Comparison of ENCODE assay signal across 8 cellular contexts in the genomic region with DNA sequence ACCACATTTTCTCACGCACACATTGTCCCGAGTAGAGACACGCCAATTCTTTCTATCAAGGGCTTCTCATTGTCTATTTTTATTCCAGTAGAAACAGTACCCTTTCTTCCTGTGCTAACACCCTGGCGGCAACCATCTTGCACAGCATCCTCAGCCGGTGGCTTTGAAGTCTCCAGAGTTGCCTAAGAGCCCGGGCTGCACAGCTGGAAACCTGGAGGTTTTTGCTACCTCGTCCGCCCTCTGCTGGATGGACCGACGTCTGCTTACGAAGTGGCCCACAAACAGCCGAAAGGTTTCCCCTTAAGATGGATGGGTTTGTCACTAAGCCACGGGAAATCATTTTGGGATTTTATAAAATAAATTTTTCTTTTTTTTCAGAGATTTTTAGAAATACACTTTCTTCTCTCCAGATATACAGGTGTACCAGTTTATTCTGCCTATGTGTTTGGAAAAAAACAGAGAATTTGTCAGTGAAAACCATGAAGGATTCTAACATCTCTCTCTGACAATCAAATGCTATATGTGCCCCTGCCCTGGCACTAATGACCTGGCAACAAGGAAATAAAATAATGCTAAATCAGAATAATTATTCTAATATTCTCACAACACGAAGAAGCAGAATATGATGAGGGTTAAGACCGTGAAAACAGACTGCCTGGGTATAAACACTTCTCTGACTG.
DNase-seq lines count a peak whose midpoint lies in the region; ATAC-seq and TF ChIP-seq lines count a peak whose summit lies in the region.

No MANE protein-coding gene starts in this region.

- H3K9me3 ChIP-seq in T-helper 17 cell (ENCODE audit: control insufficient read depth, low read length, poor library complexity, severe bottlenecking): no peaks in the 10 kb centered on the region
- no peaks in the 10 kb centered on the region for H3K9me3 ChIP-seq in right cardiac atrium (ENCODE audit: control insufficient read depth, low read length)
- no peaks in the 10 kb centered on the region for H3K9me3 ChIP-seq in gastrocnemius medialis

- in situ Hi-C loops in gastrocnemius medialis (cut with MboI; ENCODE audit: low sequenced_read_pairs in 4 of 4): no loop called here

- WGBS in right cardiac atrium: 16% methylated on average over 15 of the region's 15 CpGs

- no peak overlapping the region for H3K27ac Mint-ChIP-seq in T-helper 17 cell

- no peaks in the 10 kb centered on the region for H3K4me1 ChIP-seq in right cardiac atrium (ENCODE audit: control insufficient read depth, insufficient read depth, low read length)
- H3K4me1 ChIP-seq in gastrocnemius medialis: no peaks in the 10 kb centered on the region

- H3K4me3 ChIP-seq in right cardiac atrium (ENCODE audit: low read length) (no peak overlapping the region), gastrocnemius medialis (no peak overlapping the region)

- H3K27me3 ChIP-seq in right cardiac atrium (ENCODE audit: control insufficient read depth, insufficient read depth) (peaks cover 2% of the 10 kb centered on the region), gastrocnemius medialis (no peaks in the 10 kb centered on the region)

- intact Hi-C loops in right cardiac atrium (cut with DNase I): loop anchor here in 1 of 4 donors (10.0 kb wide), 1 partner anchor 929 kb away; no protein-coding TSS in a partner anchor
- intact Hi-C loops in gastrocnemius medialis (cut with DNase I; ENCODE audit: low total_unique reads): no loop called here

- H3K36me3 ChIP-seq in gastrocnemius medialis: no peaks in the 10 kb centered on the region

- TF ChIP-seq POLR2A in gastrocnemius medialis (IDR thresholded peaks at IDR 0.05): no peak

- no peaks in the 10 kb centered on the region for H3K36me3 Mint-ChIP-seq in T-helper 17 cell (ENCODE audit: low read depth)

- H3K4me1 Mint-ChIP-seq in T-helper 17 cell: peaks cover 3% of the 10 kb centered on the region

- H3K27ac ChIP-seq in right cardiac atrium (ENCODE audit: low read length) (no peak overlapping the region), gastrocnemius medialis (no peak overlapping the region)

- peak; percentile 67 for ATAC-seq in HG02623 (IDR thresholded peaks at IDR 0.05; ENCODE audit: unreplicated experiment)
- peak; percentile 88 for ATAC-seq in T-helper 17 cell
- ATAC-seq in right cardiac atrium: peak; percentile 96 to 99
- peak; percentile 62 to 71 for ATAC-seq in gastrocnemius medialis
- no peak for ATAC-seq in GM19324 (IDR thresholded peaks at IDR 0.05; ENCODE audit: low FRiP score, unreplicated experiment)

- H3K4me3 Mint-ChIP-seq in T-helper 17 cell: no peak overlapping the region

- peak; percentile 99 for DNase-seq in NCI-H1436 (lab: John Stamatoyannopoulos, UW)
- peak; percentile 23 to 35 (median 29) for DNase-seq in T-helper 17 cell
- DNase-seq in amygdala (lab: John Stamatoyannopoulos, UW): peak in 39 of 56 donors; percentile 2 to 72 (median 24)
- peak; percentile 91 to 96 (median 91) for DNase-seq in right cardiac atrium
- DNase-seq in gastrocnemius medialis: peak; percentile 21 to 53

- peaks cover 45% of the 10 kb centered on the region for H3K27me3 Mint-ChIP-seq in T-helper 17 cell

- TF ChIP-seq CTCF in GM12873 (IDR thresholded peaks at IDR 0.05; ENCODE audit: insufficient read depth, low read depth, low read length, missing control alignments): peak; percentile 77
- peak in 4 of 5 experiments; percentile 41 to 53 (median 47) for TF ChIP-seq CTCF in gastrocnemius medialis (IDR thresholded peaks at IDR 0.05 in 4 of 5, conservative IDR thresholded peaks at IDR 0.05 in 1 of 5)

Comparison
In these comparisons a context has a peak if more than half of its experiments do, and no peak if none do; other contexts are left out.
1. DNase-seq: peak in every context shown above with its lines; median percentile 99 in NCI-H1436; 91 in right cardiac atrium; 37 in gastrocnemius medialis; 29 in T-helper 17 cell; 24 in amygdala.